In genomic region chr22:26643368-26644100, GRCh38 we compare ENCODE assay signal across 16 cellular contexts. TPM values are rescaled to one million over a fixed set of nuclear protein-coding genes. Genes with fewer than 3 reads are reported as not detected.
DNase-seq lines count a peak whose midpoint lies in the region; ATAC-seq, FAIRE-seq and TF ChIP-seq lines count a peak whose summit lies in the region.
"Had no signal": no experiment of that assay in that cellular context is flagged by ENCODE, and none has a peak within 500 bp of the region (broad histone marks: within the 10 kb centered on the region; RNA-seq: fewer than 3 reads in every experiment).

No MANE protein-coding gene starts in this region.

- no peaks in the 10 kb centered on the region for H3K36me3 ChIP-seq in GM12878 (ENCODE audit: control insufficient read depth in 2 of 2, insufficient read depth in 2 of 2, low read length in 1 of 2)
- H3K36me3 ChIP-seq: brain microvascular endothelial cell, prostate gland had no signal

- H3K79me2 ChIP-seq in GM12878 (ENCODE audit: control insufficient read depth, insufficient read depth, low read length) = no peaks in the 10 kb centered on the region
- H3K79me2 ChIP-seq: hepatocyte had no signal

- no peak for ATAC-seq in GM12878
- ATAC-seq in stimulated activated effector memory CD8-positive, alpha-beta T cell treated with anti-CD3 and anti-CD28 coated beads, Interleukin-12 subunit alpha, Interleukin-12 subunit beta, amount 100 ng/mL, for 72 hours = peak; percentile 34

- H3K36me3 Mint-ChIP-seq in activated CD4-positive, alpha-beta T cell treated with anti-CD3 and anti-CD28 coated beads, Interleukin-2, amount 10 ng/mL, durations not matched to agents 7 days and 5 days (ENCODE audit: low read depth) = no peaks in the 10 kb centered on the region
- peaks cover 18% of the 10 kb centered on the region for H3K36me3 Mint-ChIP-seq in stimulated activated effector memory CD8-positive, alpha-beta T cell treated with anti-CD3 and anti-CD28 coated beads, Interleukin-12 subunit alpha, Interleukin-12 subunit beta, amount 100 ng/mL, for 72 hours

- H3K9me3 Mint-ChIP-seq in activated CD4-positive, alpha-beta T cell treated with anti-CD3 and anti-CD28 coated beads, Interleukin-2, amount 10 ng/mL, durations not matched to agents 7 days and 5 days = no peaks in the 10 kb centered on the region
- H3K9me3 Mint-ChIP-seq in stimulated activated effector memory CD8-positive, alpha-beta T cell treated with anti-CD3 and anti-CD28 coated beads, Interleukin-12 subunit alpha, Interleukin-12 subunit beta, amount 100 ng/mL, for 72 hours = no peaks in the 10 kb centered on the region

- RAD21 ChIA-PET in GM12878 (lab: Charles Lee; ENCODE audit: unreplicated experiment) = interaction anchor here (0.7 to 2.7 kb wide), 5 partner anchors 31 to 134 kb away, joined by 3 to 8 read pairs (median 4); no protein-coding TSS in a partner anchor

- TF ChIP-seq RAD21 in GM12878 (IDR thresholded peaks at IDR 0.05; ENCODE audit: insufficient read depth, low read depth, low read length) = no peak

- in situ Hi-C loops in GM12878 (cut with MboI) (no loop called here), G401 (cut with HindIII; ENCODE audit: low sequenced_read_pairs) (no loop called here)

- intact Hi-C loops in GM12878 (cut with micrococcal nuclease; ENCODE audit: unreplicated experiment) (no loop called here), dorsolateral prefrontal cortex (cut with DNase I) (no loop called here)

- H3K4me1 Mint-ChIP-seq in activated CD4-positive, alpha-beta T cell treated with anti-CD3 and anti-CD28 coated beads, Interleukin-2, amount 10 ng/mL, durations not matched to agents 7 days and 5 days = peaks cover 84% of the 10 kb centered on the region
- H3K4me1 Mint-ChIP-seq in stimulated activated effector memory CD8-positive, alpha-beta T cell treated with anti-CD3 and anti-CD28 coated beads, Interleukin-12 subunit alpha, Interleukin-12 subunit beta, amount 100 ng/mL, for 72 hours = peaks cover 86% of the 10 kb centered on the region

- H3K9me3 ChIP-seq in GM12878 (replicated peaks; ENCODE audit: control insufficient read depth, insufficient read depth, low read length) = no peaks in the 10 kb centered on the region
- H3K9me3 ChIP-seq: prostate gland, testis had no signal

- peak overlapping the region; percentile 34 for H3K4me3 Mint-ChIP-seq in activated CD4-positive, alpha-beta T cell treated with anti-CD3 and anti-CD28 coated beads, Interleukin-2, amount 10 ng/mL, durations not matched to agents 7 days and 5 days
- peak overlapping the region; percentile 74 for H3K4me3 Mint-ChIP-seq in stimulated activated effector memory CD8-positive, alpha-beta T cell treated with anti-CD3 and anti-CD28 coated beads, Interleukin-12 subunit alpha, Interleukin-12 subunit beta, amount 100 ng/mL, for 72 hours

- no TSS peak for BruUV-seq in GM12878 (replicated peaks; lab: Mats Ljungman, UMichigan)

- DNase-seq in activated CD4-positive, alpha-beta T cell treated with anti-CD3 and anti-CD28 coated beads, Interleukin-2, amount 10 ng/mL, durations not matched to agents 7 days and 5 days = no peak
- DNase-seq in activated CD4-positive, alpha-beta T cell treated with anti-CD3 and anti-CD28 coated beads, Interleukin-2, amount 50 U/mL, for 48 hours = no peak
- peak; percentile 30 for DNase-seq in NAMALWA (ENCODE audit: low spot score)
- no peak for DNase-seq in GM12878 (ENCODE audit: low read depth, low spot score)
- no peak for DNase-seq in stimulated activated effector memory CD8-positive, alpha-beta T cell treated with anti-CD3 and anti-CD28 coated beads, Interleukin-12 subunit alpha, Interleukin-12 subunit beta, amount 100 ng/mL, for 72 hours (ENCODE audit: low spot score in 2 of 2)
- no peak for DNase-seq in G401 (ENCODE audit: low spot score)
- no peak for DNase-seq in SW480 (ENCODE audit: low spot score)
- DNase-seq in dorsolateral prefrontal cortex = no peak
- DNase-seq: brain microvascular endothelial cell, DMS53, NCI-H2107, testis had no signal

- H3K4me3 ChIP-seq in GM12878 (no peak overlapping the region), dorsolateral prefrontal cortex (no peak overlapping the region)
- H3K4me3 ChIP-seq: hepatocyte, prostate gland, testis had no signal

- peaks cover 22% of the 10 kb centered on the region for H3K4me1 ChIP-seq in GM12878 (ENCODE audit: control insufficient read depth, insufficient read depth, low read length)
- H3K4me1 ChIP-seq: prostate gland, testis had no signal

- H3K27me3 ChIP-seq in GM12878 (replicated peaks in 1 of 2; ENCODE audit: control insufficient read depth in 2 of 2, insufficient read depth in 2 of 2, low read length in 1 of 2) (no peaks in the 10 kb centered on the region; a peak in 1 of 4 replicates), dorsolateral prefrontal cortex (peaks cover 0 to 7% (median 0%) of the 10 kb centered on the region in 45 donors)
- H3K27me3 ChIP-seq: testis had no signal

- TF ChIP-seq EP300 in GM12878 (IDR thresholded peaks at IDR 0.05; ENCODE audit: borderline replicate concordance in 1 of 2, control insufficient read depth in 1 of 2, low read depth in 2 of 2, low read length in 2 of 2) = no peak

- SMC1A ChIA-PET in GM12878 (lab: Charles Lee; ENCODE audit: uncharacterized antibody, unreplicated experiment) = interaction anchor here (0.7 to 1.5 kb wide), 7 partner anchors 19 to 278 kb away, joined by 3 to 5 read pairs (median 4); no protein-coding TSS in a partner anchor

- no peak overlapping the region for H3K9ac ChIP-seq in GM12878 (ENCODE audit: control insufficient read depth, insufficient read depth, low read length)

- peaks cover 5% of the 10 kb centered on the region for H3K27me3 Mint-ChIP-seq in activated CD4-positive, alpha-beta T cell treated with anti-CD3 and anti-CD28 coated beads, Interleukin-2, amount 10 ng/mL, durations not matched to agents 7 days and 5 days

- no peaks in the 10 kb centered on the region for H4K20me1 ChIP-seq in GM12878 (ENCODE audit: control insufficient read depth, insufficient read depth)

- peak overlapping the region; percentile 78 for H2AFZ ChIP-seq in GM12878 (ENCODE audit: control insufficient read depth, low read depth, low read length)

- TF ChIP-seq CTCF in GM12878 (IDR thresholded peaks at IDR 0.05 in 2 of 3, conservative IDR thresholded peaks at IDR 0.05 in 1 of 3; ENCODE audit: control insufficient read depth in 2 of 3, extremely low read depth in 1 of 3, insufficient read depth in 1 of 3, low read depth in 3 of 3, low read length in 3 of 3) = no peak
- TF ChIP-seq CTCF in dorsolateral prefrontal cortex (IDR thresholded peaks at IDR 0.05 in 54 of 56, conservative IDR thresholded peaks at IDR 0.05 in 2 of 56; ENCODE audit: low read depth in 1 of 56, partially characterized antibody in 56 of 56) = no peak

- peak overlapping the region; percentile 72 for H3K4me2 ChIP-seq in GM12878 (ENCODE audit: control insufficient read depth, insufficient read depth)

- H3K27ac Mint-ChIP-seq in activated CD4-positive, alpha-beta T cell treated with anti-CD3 and anti-CD28 coated beads, Interleukin-2, amount 10 ng/mL, durations not matched to agents 7 days and 5 days = peak overlapping the region; percentile 93
- H3K27ac Mint-ChIP-seq in stimulated activated effector memory CD8-positive, alpha-beta T cell treated with anti-CD3 and anti-CD28 coated beads, Interleukin-12 subunit alpha, Interleukin-12 subunit beta, amount 100 ng/mL, for 72 hours = peak overlapping the region; percentile 99

- no peak for FAIRE-seq in GM12878 (lab: Jason Lieb, UNC)
- FAIRE-seq: A204.1 had no signal

- CTCF ChIA-PET in activated CD4-positive, alpha-beta T cell treated with anti-CD3 and anti-CD28 coated beads, Interleukin-2, amount 10 ng/mL, durations not matched to agents 7 days and 5 days (lab: Charles Lee) = interaction anchor here (0.6 to 1.6 kb wide), 6 partner anchors 13 to 279 kb away, joined by 3 to 7 read pairs (median 4); no protein-coding TSS in a partner anchor
- CTCF ChIA-PET in GM12878 (lab: Yijun Ruan, JAX) = interaction anchor here (0.6 to 2.2 kb wide), 14 partner anchors 22 to 244 kb away, joined by 3 to 7 read pairs (median 4); partner anchors contain the start of gene CRYBA4

- no peak for TF ChIP-seq POLR2A in GM12878 (IDR thresholded peaks at IDR 0.05; ENCODE audit: low read depth, low read length)

- WGBS in GM12878 (ENCODE audit: insufficient coverage, insufficient replicate concordance, low lambda C conversion rate, missing lambda C conversion rate) = 91% methylated on average over 14 of the region's 15 CpGs

- H3K27ac ChIP-seq in GM12878 (ENCODE audit: control insufficient read depth, insufficient read depth) (peak overlapping the region; percentile 50), dorsolateral prefrontal cortex (peak overlapping the region in 19 of 59 donors; percentile 7 to 98 (median 43))
- H3K27ac ChIP-seq: brain microvascular endothelial cell, prostate gland, testis had no signal

- POLR2A ChIA-PET in activated CD4-positive, alpha-beta T cell treated with anti-CD3 and anti-CD28 coated beads, Interleukin-2, amount 10 ng/mL, durations not matched to agents 7 days and 5 days (lab: Charles Lee) = interaction anchor here (0.6 to 0.7 kb wide), 2 partner anchors 78 to 137 kb away, joined by 3 to 5 read pairs; no protein-coding TSS in a partner anchor
- POLR2A ChIA-PET in GM12878 (lab: Charles Lee) = interaction anchor here (0.6 to 2.0 kb wide), 7 partner anchors 32 to 213 kb away, joined by 3 to 8 read pairs (median 5); partner anchors contain the start of genes HPS4 and SRRD

RNA-seq across cellular contexts. Expression of gene MIAT, which starts 13.9 kb away (rescaled TPM):
- total RNA-seq in activated CD4-positive, alpha-beta T cell treated with anti-CD3 and anti-CD28 coated beads, Interleukin-2, amount 10 ng/mL, durations not matched to agents 7 days and 5 days = 10 to 100 TPM; 37.8 to 44.4 TPM
- 13.9 and 14.0 TPM in 2 replicates for total RNA-seq in GM12878 (2013; cell fraction: nucleolus; rRNA removed)
- 5.2 and 5.9 TPM in 2 replicates for total RNA-seq in GM12878 (2014; rRNA removed)
- total RNA-seq in GM12878 (2014; rRNA removed; fragmentation: Illumina TruSeq; extraction: Trizol) = 6.7 and 7.7 TPM in 2 replicates
- total RNA-seq in GM12878 (2021) = 9.9 and 11.7 TPM in 2 replicates
- polyA plus RNA-seq in GM12878 (2011; ENCODE audit: low read depth) = 9.0 TPM
- 1.8 and 1.9 TPM in 2 replicates for polyA plus RNA-seq in GM12878 (2011; rRNA removed)
- polyA plus RNA-seq in GM12878 (2011; cell fraction: cytosol; rRNA removed) = 0.80 and 1.2 TPM in 2 replicates
- 8.6 and 9.9 TPM in 2 replicates for polyA plus RNA-seq in GM12878 (2011; cell fraction: nucleus; rRNA removed)
- polyA plus RNA-seq in GM12878 (2012) = 9.7 and 12.5 TPM in 2 replicates
- 12.4 and 14.7 TPM in 2 replicates for polyA plus RNA-seq in GM12878 (2014; fragmentation: Illumina TruSeq; extraction: Trizol)
- polyA plus RNA-seq in GM12878 (2014; fragmentation: Nextera tagmentation; extraction: Ambion mirVana) = under 1 TPM; 0.39 to 0.51 TPM
- 13.7 and 16.0 TPM in 2 replicates for polyA plus RNA-seq in GM12878 (2014; rRNA removed)
- polyA plus RNA-seq in GM12878 (2016; fragmentation: Nextera tagmentation; extraction: Ambion mirVana) = 1 to 10 TPM; 2.2 to 3.4 TPM
- polyA minus RNA-seq in GM12878 (2011; rRNA and poly(A)+ RNA removed) = 2.8 and 5.1 TPM in 2 replicates
- polyA minus RNA-seq in GM12878 (2011; cell fraction: cytosol; rRNA and poly(A)+ RNA removed) = 0.53 and 0.73 TPM in 2 replicates
- 6.3 and 6.9 TPM in 2 replicates for polyA minus RNA-seq in GM12878 (2011; cell fraction: nucleus; rRNA and poly(A)+ RNA removed)
- total RNA-seq in G401 (2014; rRNA removed; shearing (Covaris generic)) = 0.14 TPM in 1 of 2 replicates, not detected in the other
- total RNA-seq in dorsolateral prefrontal cortex = 100 to 1,000 TPM in 119 of 120 experiments, 10 to 100 TPM in 1; 94.5 to 482 (median 304) TPM

RNA-seq across cellular contexts. Expression of gene CRYBA4, which starts 21.8 kb away (rescaled TPM):
- not detected for total RNA-seq in activated CD4-positive, alpha-beta T cell treated with anti-CD3 and anti-CD28 coated beads, Interleukin-2, amount 10 ng/mL, durations not matched to agents 7 days and 5 days
- not detected in 2 replicates for total RNA-seq in GM12878 (2013; cell fraction: nucleolus; rRNA removed)
- 0.17 TPM in 1 of 2 replicates, not detected in the other for total RNA-seq in GM12878 (2014; rRNA removed)
- not detected in 2 replicates for total RNA-seq in GM12878 (2014; rRNA removed; fragmentation: Illumina TruSeq; extraction: Trizol)
- not detected in 2 replicates for total RNA-seq in GM12878 (2021)
- polyA plus RNA-seq in GM12878 (2011; ENCODE audit: low read depth) = not detected
- polyA plus RNA-seq in GM12878 (2011; rRNA removed) = 0.12 TPM in 2 replicates
- polyA plus RNA-seq in GM12878 (2011; cell fraction: cytosol; rRNA removed) = 0.18 and 0.28 TPM in 2 replicates
- 0.31 and 0.48 TPM in 2 replicates for polyA plus RNA-seq in GM12878 (2011; cell fraction: nucleus; rRNA removed)
- 0.21 TPM in 1 of 2 replicates, not detected in the other for polyA plus RNA-seq in GM12878 (2012)
- polyA plus RNA-seq in GM12878 (2014; fragmentation: Illumina TruSeq; extraction: Trizol) = not detected in 2 replicates
- polyA plus RNA-seq in GM12878 (2014; fragmentation: Nextera tagmentation; extraction: Ambion mirVana) = not detected
- not detected in 2 replicates for polyA plus RNA-seq in GM12878 (2014; rRNA removed)
- polyA plus RNA-seq in GM12878 (2016; fragmentation: Nextera tagmentation; extraction: Ambion mirVana) = not detected
- polyA minus RNA-seq in GM12878 (2011; rRNA and poly(A)+ RNA removed) = 0.41 TPM in 1 of 2 replicates, not detected in the other
- not detected in 2 replicates for polyA minus RNA-seq in GM12878 (2011; cell fraction: cytosol; rRNA and poly(A)+ RNA removed)
- not detected in 2 replicates for polyA minus RNA-seq in GM12878 (2011; cell fraction: nucleus; rRNA and poly(A)+ RNA removed)
- not detected in 2 replicates for total RNA-seq in G401 (2014; rRNA removed; shearing (Covaris generic))
- total RNA-seq in dorsolateral prefrontal cortex = 1 to 10 TPM in 3 of 120 experiments, under 1 TPM in 4, not detected in 113; 0.62 to 1.3 (median 0.96) TPM
- total RNA-seq: activated CD8-positive, alpha-beta memory T cell treated with anti-CD3 and anti-CD28 coated beads for 36 hours; hepatocyte had no signal
- polyA plus RNA-seq: hepatocyte had no signal

RNA-seq across cellular contexts. Expression of gene CRYBB1, which starts 25.7 kb away (rescaled TPM):
- not detected for total RNA-seq in activated CD4-positive, alpha-beta T cell treated with anti-CD3 and anti-CD28 coated beads, Interleukin-2, amount 10 ng/mL, durations not matched to agents 7 days and 5 days
- total RNA-seq in GM12878 (2013; cell fraction: nucleolus; rRNA removed) = not detected in 2 replicates
- total RNA-seq in GM12878 (2014; rRNA removed) (0.11 TPM in 1 of 2 replicates, not detected in the other), GM12878 (2014; rRNA removed; fragmentation: Illumina TruSeq; extraction: Trizol) (not detected in 2 replicates), GM12878 (2021) (0.64 TPM in 1 of 2 replicates, not detected in the other), dorsolateral prefrontal cortex (1 to 10 TPM in 78 of 120 experiments, under 1 TPM in 27, not detected in 15; 0.47 to 4.9 (median 1.6) TPM)
- polyA plus RNA-seq in GM12878 (2011; ENCODE audit: low read depth) = not detected
- polyA plus RNA-seq in GM12878 (2011; rRNA removed) (not detected in 2 replicates), GM12878 (2014; fragmentation: Illumina TruSeq; extraction: Trizol) (0.09 TPM in 1 of 2 replicates, not detected in the other), GM12878 (2014; fragmentation: Nextera tagmentation; extraction: Ambion mirVana) (under 1 TPM in 1 of 2 experiments, not detected in 1; 0.23 TPM), GM12878 (2014; rRNA removed) (0.13 TPM in 1 of 2 replicates, not detected in the other), GM12878 (2016; fragmentation: Nextera tagmentation; extraction: Ambion mirVana) (under 1 TPM in 1 of 2 experiments, not detected in 1; 0.32 TPM)
- 0.12 TPM in 1 of 2 replicates, not detected in the other for polyA plus RNA-seq in GM12878 (2011; cell fraction: cytosol; rRNA removed)
- not detected in 2 replicates for polyA plus RNA-seq in GM12878 (2011; cell fraction: nucleus; rRNA removed)
- polyA plus RNA-seq in GM12878 (2012) = not detected in 2 replicates
- polyA minus RNA-seq in GM12878 (2011; rRNA and poly(A)+ RNA removed) = not detected in 2 replicates
- not detected in 2 replicates for polyA minus RNA-seq in GM12878 (2011; cell fraction: cytosol; rRNA and poly(A)+ RNA removed)
- polyA minus RNA-seq in GM12878 (2011; cell fraction: nucleus; rRNA and poly(A)+ RNA removed) = not detected in 2 replicates
- not detected in 2 replicates for total RNA-seq in G401 (2014; rRNA removed; shearing (Covaris generic))
- total RNA-seq: activated CD8-positive, alpha-beta memory T cell treated with anti-CD3 and anti-CD28 coated beads for 36 hours; hepatocyte; testis had no signal
- polyA plus RNA-seq: hepatocyte had no signal

RNA-seq across cellular contexts. Expression of gene TPST2, which starts 53.6 kb away (rescaled TPM):
- total RNA-seq in activated CD4-positive, alpha-beta T cell treated with anti-CD3 and anti-CD28 coated beads, Interleukin-2, amount 10 ng/mL, durations not matched to agents 7 days and 5 days = 10 to 100 TPM; 25.9 to 26.3 TPM
- 58.0 and 65.5 TPM in 2 replicates for total RNA-seq in GM12878 (2013; cell fraction: nucleolus; rRNA removed)
- total RNA-seq in GM12878 (2014; rRNA removed) = 29.0 and 29.5 TPM in 2 replicates
- 13.0 and 13.2 TPM in 2 replicates for total RNA-seq in GM12878 (2014; rRNA removed; fragmentation: Illumina TruSeq; extraction: Trizol)
- 31.2 and 32.2 TPM in 2 replicates for total RNA-seq in GM12878 (2021)
- 8.5 TPM for polyA plus RNA-seq in GM12878 (2011; ENCODE audit: low read depth)
- 22.2 and 28.2 TPM in 2 replicates for polyA plus RNA-seq in GM12878 (2011; rRNA removed)
- polyA plus RNA-seq in GM12878 (2011; cell fraction: cytosol; rRNA removed) = 43.5 and 61.0 TPM in 2 replicates
- 39.0 and 39.3 TPM in 2 replicates for polyA plus RNA-seq in GM12878 (2011; cell fraction: nucleus; rRNA removed)
- 17.9 and 22.2 TPM in 2 replicates for polyA plus RNA-seq in GM12878 (2012)
- 11.4 and 16.4 TPM in 2 replicates for polyA plus RNA-seq in GM12878 (2014; fragmentation: Illumina TruSeq; extraction: Trizol)
- polyA plus RNA-seq in GM12878 (2014; fragmentation: Nextera tagmentation; extraction: Ambion mirVana) = 10 to 100 TPM in 1 of 2 experiments, 1 to 10 TPM in 1; 6.3 to 10.7 TPM
- 30.0 and 33.7 TPM in 2 replicates for polyA plus RNA-seq in GM12878 (2014; rRNA removed)
- polyA plus RNA-seq in GM12878 (2016; fragmentation: Nextera tagmentation; extraction: Ambion mirVana) = 10 to 100 TPM; 28.5 to 28.7 TPM
- 28.5 and 34.7 TPM in 2 replicates for polyA minus RNA-seq in GM12878 (2011; rRNA and poly(A)+ RNA removed)
- 14.4 and 15.2 TPM in 2 replicates for polyA minus RNA-seq in GM12878 (2011; cell fraction: cytosol; rRNA and poly(A)+ RNA removed)
- 9.4 and 20.6 TPM in 2 replicates for polyA minus RNA-seq in GM12878 (2011; cell fraction: nucleus; rRNA and poly(A)+ RNA removed)
- 24.1 and 55.9 TPM in 2 replicates for total RNA-seq in G401 (2014; rRNA removed; shearing (Covaris generic))
- 10 to 100 TPM; 17.2 to 54.7 (median 31.9) TPM for total RNA-seq in dorsolateral prefrontal cortex
